Comparison of ENCODE assay signal across 13 cellular contexts in genomic region chr17:18854956-18855355, GRCh38. TPM values are rescaled to one million over a fixed set of nuclear protein-coding genes. Genes with fewer than 3 reads are reported as not detected.
DNase-seq lines count a peak whose midpoint lies in the region; ATAC-seq and TF ChIP-seq lines count a peak whose summit lies in the region.
"Had no signal": no experiment of that assay in that cellular context is flagged by ENCODE, and none has a peak within 500 bp of the region (broad histone marks: within the 10 kb centered on the region; RNA-seq: fewer than 3 reads in every experiment).

No MANE protein-coding gene starts in this region.

- no peak for ATAC-seq in IMR-90 (ENCODE audit: low read depth)
- ATAC-seq in natural killer cell = no peak
- no peak for ATAC-seq in HG02981 (IDR thresholded peaks at IDR 0.05; ENCODE audit: unreplicated experiment)
- ATAC-seq: K562 had no signal

- TF ChIP-seq CTCF in IMR-90 (conservative IDR thresholded peaks at IDR 0.05; ENCODE audit: low read depth, low read length) = no peak
- TF ChIP-seq CTCF in brain (conservative IDR thresholded peaks at IDR 0.05) = no peak
- no peak for TF ChIP-seq CTCF in natural killer cell (IDR thresholded peaks at IDR 0.05)
- no peak for TF ChIP-seq CTCF in adrenal gland (IDR thresholded peaks at IDR 0.05)

- no CpG with 5 or more reads among the region's 7 CpGs for WGBS in IMR-90 (ENCODE audit: extremely low coverage in 2 of 2, insufficient read length in 1 of 2), 2 experiments
- WGBS in adrenal gland, 4 donors = 68 to 81% (median 77%) methylated on average over 7 of the region's 7 CpGs

- no peaks in the 10 kb centered on the region for H3K36me3 ChIP-seq in CD4-positive, alpha-beta memory T cell (ENCODE audit: insufficient read depth, low read length)
- H3K36me3 ChIP-seq in IMR-90 (ENCODE audit: control insufficient read depth, insufficient read depth, low read length) (no peaks in the 10 kb centered on the region), adrenal gland (replicated peaks in 1 of 2) (no peaks in the 10 kb centered on the region)

- H3K79me1 ChIP-seq in IMR-90 (ENCODE audit: low read depth in 1 of 2, low read length in 2 of 2) = peaks cover 11 to 41% of the 10 kb centered on the region in 2 experiments

- H4K20me1 ChIP-seq in IMR-90 (ENCODE audit: insufficient read depth, low read length) = no peaks in the 10 kb centered on the region

- H3K9me3 ChIP-seq in CD4-positive, alpha-beta memory T cell (ENCODE audit: control insufficient read depth in 1 of 2, low read length in 2 of 2) = no peaks in the 10 kb centered on the region
- H3K9me3 ChIP-seq in IMR-90 (ENCODE audit: control insufficient read depth, insufficient read depth, low read length) (no peaks in the 10 kb centered on the region), adrenal gland (replicated peaks in 1 of 3) (no peaks in the 10 kb centered on the region)

- dilution Hi-C loops in IMR-90 (cut with HindIII; ENCODE audit: low sequenced_read_pairs, unreplicated experiment) = no loop called here

- H3K9me1 ChIP-seq in IMR-90 (ENCODE audit: insufficient read depth, low read length) = peaks cover 7% of the 10 kb centered on the region; the same call in 1 of the 2 replicates

- H3K56ac ChIP-seq in IMR-90 (ENCODE audit: extremely low read depth, insufficient read depth, low read length) = no peak overlapping the region

- peak overlapping the region in 1 of 2 experiments; percentile 15; a peak in 1 of 4 replicates for H4K8ac ChIP-seq in IMR-90 (ENCODE audit: low read depth in 2 of 2, low read length in 2 of 2)

- H3K23ac ChIP-seq in IMR-90 (ENCODE audit: low read depth, low read length) = no peak overlapping the region

- no peak overlapping the region for H2BK5ac ChIP-seq in IMR-90 (ENCODE audit: low read depth, low read length, poor library complexity, severe bottlenecking)

- H3K27me3 ChIP-seq in CD4-positive, alpha-beta memory T cell (ENCODE audit: insufficient read depth, low read length) = no peaks in the 10 kb centered on the region
- H3K27me3 ChIP-seq in IMR-90 (ENCODE audit: control insufficient read depth, insufficient read depth, low read length) = no peaks in the 10 kb centered on the region
- no peaks in the 10 kb centered on the region for H3K27me3 ChIP-seq in adrenal gland

- no peak for TF ChIP-seq POLR2A in IMR-90 (IDR thresholded peaks at IDR 0.05; ENCODE audit: low read depth, low read length)
- no peak for TF ChIP-seq POLR2A in adrenal gland (IDR thresholded peaks at IDR 0.05)

- H4K5ac ChIP-seq in IMR-90 (ENCODE audit: low read depth, low read length) = no peak overlapping the region

- H3K4me3 ChIP-seq in CD4-positive, alpha-beta memory T cell (ENCODE audit: low read length in 2 of 2) = no peak overlapping the region
- H3K4me3 ChIP-seq in IMR-90 (ENCODE audit: insufficient read depth, low read depth, low read length) (no peak overlapping the region), adrenal gland (no peak overlapping the region)

- POLR2A ChIA-PET in CD4-positive, alpha-beta memory T cell (lab: Charles Lee; ENCODE audit: partially characterized antibody) = interaction anchor here (1.0 kb wide), 1 partner anchor 106 kb away, joined by 3 read pairs; no protein-coding TSS in a partner anchor
- POLR2A ChIA-PET in IMR-90 (lab: Charles Lee; ENCODE audit: unreplicated experiment) = no interaction called here

- no peak overlapping the region for H2AFZ ChIP-seq in IMR-90 (replicated peaks; ENCODE audit: low read length, poor library complexity)

- no peak overlapping the region for H3K18ac ChIP-seq in IMR-90 (ENCODE audit: low read depth, low read length)

- H3K9me3 Mint-ChIP-seq in CD4-positive, alpha-beta memory T cell = no peaks in the 10 kb centered on the region
- peaks cover 0 to 7% (median 0%) of the 10 kb centered on the region in 5 experiments for H3K9me3 Mint-ChIP-seq in brain
- H3K9me3 Mint-ChIP-seq in natural killer cell = no peaks in the 10 kb centered on the region

- H3K4me3 Mint-ChIP-seq in CD4-positive, alpha-beta memory T cell = peak overlapping the region; percentile 66 to 99 (median 96)
- peak overlapping the region; percentile 85 to 98 (median 94) for H3K4me3 Mint-ChIP-seq in brain
- peak overlapping the region; percentile 98 for H3K4me3 Mint-ChIP-seq in natural killer cell

- H4K91ac ChIP-seq in IMR-90 (ENCODE audit: insufficient read depth, low read depth, low read length) = no peak overlapping the region

- BruUV-seq in IMR-90 (replicated peaks; lab: Mats Ljungman, UMichigan) = no TSS peak

- H3K27me3 Mint-ChIP-seq in CD4-positive, alpha-beta memory T cell = peaks cover 0 to 1% of the 10 kb centered on the region in 2 donors
- H3K27me3 Mint-ChIP-seq in brain = peaks cover 18% of the 10 kb centered on the region
- H3K27me3 Mint-ChIP-seq in natural killer cell (ENCODE audit: low read depth in 2 of 2) = no peaks in the 10 kb centered on the region

- peaks cover 0 to 8% of the 10 kb centered on the region in 2 donors for H3K36me3 Mint-ChIP-seq in CD4-positive, alpha-beta memory T cell
- H3K36me3 Mint-ChIP-seq in brain (peaks cover 6% of the 10 kb centered on the region), natural killer cell (no peaks in the 10 kb centered on the region)

- CTCF ChIA-PET in CD4-positive, alpha-beta memory T cell (lab: Charles Lee; ENCODE audit: partially characterized antibody) = no interaction called here
- CTCF ChIA-PET in IMR-90 (lab: Yijun Ruan, JAX) = no interaction called here

- H3K27ac ChIP-seq in CD4-positive, alpha-beta memory T cell (ENCODE audit: low read depth, low read length) = no peak overlapping the region
- H3K27ac ChIP-seq in IMR-90 (ENCODE audit: insufficient read depth, low read length) (no peak overlapping the region), adrenal gland (no peak overlapping the region)

- no peak for DNase-seq in CD4-positive, alpha-beta memory T cell
- DNase-seq in IMR-90 (no peak), natural killer cell (no peak), posterior vena cava (ENCODE audit: low spot score) (no peak), adrenal gland (no peak), HUDEP-2 (lab: John Stamatoyannopoulos, UW; ENCODE audit: unreplicated experiment in 76 of 76) (no peak)
- DNase-seq: activated CD4-positive, alpha-beta T cell treated with anti-CD3 and anti-CD28 coated beads, Interleukin-2, amount 50 U/mL, for 48 hours; EL; SHP77 treated with DMSO at 0.1 percent for 48 hours; small intestine had no signal

- peaks cover 24 to 40% (median 31%) of the 10 kb centered on the region in 4 donors for H3K4me1 Mint-ChIP-seq in CD4-positive, alpha-beta memory T cell
- peaks cover 37% of the 10 kb centered on the region for H3K4me1 Mint-ChIP-seq in brain
- peaks cover 25 to 29% of the 10 kb centered on the region in 2 donors for H3K4me1 Mint-ChIP-seq in natural killer cell

- no peak overlapping the region for H3K14ac ChIP-seq in IMR-90 (replicated peaks; ENCODE audit: low read depth, low read length)

- H2AK9ac ChIP-seq in IMR-90 (replicated peaks; ENCODE audit: low read depth, low read length, poor library complexity) = peak overlapping the region; percentile 73

- TF ChIP-seq RAD21 in IMR-90 (IDR thresholded peaks at IDR 0.05; ENCODE audit: low read length) = no peak

- no peak overlapping the region for H2BK20ac ChIP-seq in IMR-90 (ENCODE audit: low read depth, low read length)

- H3K9ac ChIP-seq in IMR-90 (ENCODE audit: low read depth, low read length) = no peak overlapping the region

- in situ Hi-C loops in IMR-90 (cut with MboI; ENCODE audit: low sequenced_read_pairs) = no loop called here

- peak overlapping the region in 4 of 7 donors; percentile 6 to 91 (median 71) for H3K27ac Mint-ChIP-seq in CD4-positive, alpha-beta memory T cell
- H3K27ac Mint-ChIP-seq in brain = peak overlapping the region in 4 of 5 experiments; percentile 97 to 99 (median 98)
- H3K27ac Mint-ChIP-seq in natural killer cell = peak overlapping the region; percentile 96 to 97

- no peak overlapping the region for H3K4me2 ChIP-seq in IMR-90 (ENCODE audit: low read depth, low read length)

- no peak overlapping the region for H3K4ac ChIP-seq in IMR-90 (ENCODE audit: low read depth, low read length)

- H2AK5ac ChIP-seq in IMR-90 (ENCODE audit: low read depth, low read length) = no peak overlapping the region; the same call in 1 of the 2 replicates

- intact Hi-C loops in CD4-positive, alpha-beta memory T cell (cut with micrococcal nuclease) = loop anchor here (10.0 kb wide), 2 partner anchors 50 to 520 kb away; partner anchors contain the start of gene MAPK7
- intact Hi-C loops in IMR-90 (cut with micrococcal nuclease) = loop anchor here (5.0 kb wide), 1 partner anchor 82 kb away; no protein-coding TSS in a partner anchor
- intact Hi-C loops in natural killer cell (cut with micrococcal nuclease) = no loop called here
- intact Hi-C loops in posterior vena cava (cut with DNase I) = no loop called here
- intact Hi-C loops in adrenal gland (cut with DNase I) = no loop called here

- H2BK120ac ChIP-seq in IMR-90 (ENCODE audit: low read depth, low read length) = no peak overlapping the region

- peaks cover 36% of the 10 kb centered on the region for H3K4me1 ChIP-seq in CD4-positive, alpha-beta memory T cell (ENCODE audit: insufficient read depth, low read length)
- H3K4me1 ChIP-seq in IMR-90 (ENCODE audit: control insufficient read depth, insufficient read depth, low read length) = 0 out of 2 replicates have a peak, but pooled peaks cover 2% of the 10 kb centered on the region
- H3K4me1 ChIP-seq in adrenal gland (replicated peaks in 1 of 2) = peaks cover 18 to 23% of the 10 kb centered on the region in 2 donors

- no peak overlapping the region for H2BK15ac ChIP-seq in IMR-90 (ENCODE audit: low read depth, low read length)

TF ChIP-seq in IMR-90, 13 proteins besides CTCF, POLR2A, EP300 and RAD21 (continues in another document):
- no peak for TF ChIP-seq FOS (IDR thresholded peaks at IDR 0.05; ENCODE audit: low read depth, low read length)
- no peak for TF ChIP-seq MAFK (IDR thresholded peaks at IDR 0.05; ENCODE audit: low read depth, low read length)
- no peak for TF ChIP-seq CEBPB (IDR thresholded peaks at IDR 0.05; ENCODE audit: low read depth, low read length)
- TF ChIP-seq NFE2L2 (IDR thresholded peaks at IDR 0.05; ENCODE audit: low read depth, low read length) = no peak

RNA-seq across cellular contexts. Expression of gene PRPSAP2, which starts 3.0 kb away (rescaled TPM):
- 10 to 100 TPM; 52.7 to 55.6 TPM for total RNA-seq in CD4-positive, alpha-beta memory T cell
- 10 to 100 TPM; 32.3 to 45.9 TPM for polyA plus RNA-seq in CD4-positive, alpha-beta memory T cell
- 28.1 and 35.3 TPM in 2 replicates for total RNA-seq in IMR-90 (2012; rRNA removed)
- polyA plus RNA-seq in IMR-90 (2012; rRNA removed) = 19.1 and 22.9 TPM in 2 replicates
- 9.4 and 11.3 TPM in 2 replicates for polyA plus RNA-seq in IMR-90 (2012; cell fraction: cytosol; rRNA removed)
- 6.8 and 25.8 TPM in 2 replicates for polyA plus RNA-seq in IMR-90 (2012; cell fraction: nucleus; rRNA removed; ENCODE audit: low replicate concordance)
- polyA plus RNA-seq in brain (ENCODE audit: insufficient read depth, low read depth, low replicate concordance) = 51.5 TPM
- total RNA-seq in natural killer cell = 10 to 100 TPM; 33.4 to 48.2 (median 33.8) TPM
- 10 to 100 TPM; 21.1 to 21.5 TPM for total RNA-seq in posterior vena cava
- total RNA-seq in adrenal gland = 10 to 100 TPM; 25.0 to 44.6 (median 31.1) TPM
- polyA plus RNA-seq in adrenal gland = 10 to 100 TPM; 13.9 to 50.0 (median 22.5) TPM

Comparison
In these comparisons a context has a peak if more than half of its experiments do, and no peak if none do; other contexts are left out.
1. intact Hi-C loops: an anchor here in CD4-positive, alpha-beta memory T cell (10.0 kb wide) and IMR-90 (5.0 kb wide); none called in natural killer cell, posterior vena cava and adrenal gland.